In the genomic region with DNA sequence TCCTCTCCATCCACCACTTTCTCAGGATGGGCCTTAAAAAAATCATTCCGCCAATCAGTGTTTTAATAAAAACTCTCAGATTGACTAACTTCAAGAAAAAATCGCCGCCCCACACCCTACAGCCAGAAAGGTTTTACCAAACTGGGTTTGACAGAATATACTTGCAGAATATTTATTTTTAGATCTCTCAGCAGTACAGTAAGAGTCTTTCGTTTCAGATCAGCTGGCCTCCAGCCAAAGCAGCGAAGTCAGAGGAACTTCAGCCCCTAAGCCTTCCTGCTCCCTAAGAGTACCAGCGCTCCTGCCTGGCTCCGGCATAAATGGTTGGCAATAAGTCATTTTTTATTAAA, we compare ENCODE assay signal across 1 cellular context.
TF ChIP-seq lines count a peak whose summit lies in the region.

No MANE protein-coding gene starts in this region.

TF ChIP-seq in SK-N-SH, 30 proteins besides CTCF, POLR2A, EP300 and RAD21 (continued from another document):
- TF ChIP-seq REST (IDR thresholded peaks at IDR 0.05; ENCODE audit: low read depth, low read length) (no peak), TEAD4 (IDR thresholded peaks at IDR 0.05; ENCODE audit: borderline replicate concordance, insufficient read depth) (no peak), SIN3A (IDR thresholded peaks at IDR 0.05; ENCODE audit: borderline replicate concordance, low read depth, low read length) (no peak), MEF2A (IDR thresholded peaks at IDR 0.05; ENCODE audit: borderline replicate concordance, low read depth) (0 out of 2 replicates have a peak, but pooled peaks have one; percentile 12), RCOR1 (IDR thresholded peaks at IDR 0.05; ENCODE audit: low read length) (no peak), JUND (IDR thresholded peaks at IDR 0.05) (no peak), FOSL2 (IDR thresholded peaks at IDR 0.05; ENCODE audit: borderline replicate concordance, low read depth) (no peak), MXI1 (IDR thresholded peaks at IDR 0.05; ENCODE audit: low read depth, low read length) (no peak), TCF12 (IDR thresholded peaks at IDR 0.05) (no peak), EZH2phosphoT487 (IDR thresholded peaks at IDR 0.05; ENCODE audit: borderline replicate concordance, low read depth) (no peak), TAF1 (IDR thresholded peaks at IDR 0.05; ENCODE audit: borderline replicate concordance, low read depth, low read length) (no peak)
- TF ChIP-seq, protein P1, sequence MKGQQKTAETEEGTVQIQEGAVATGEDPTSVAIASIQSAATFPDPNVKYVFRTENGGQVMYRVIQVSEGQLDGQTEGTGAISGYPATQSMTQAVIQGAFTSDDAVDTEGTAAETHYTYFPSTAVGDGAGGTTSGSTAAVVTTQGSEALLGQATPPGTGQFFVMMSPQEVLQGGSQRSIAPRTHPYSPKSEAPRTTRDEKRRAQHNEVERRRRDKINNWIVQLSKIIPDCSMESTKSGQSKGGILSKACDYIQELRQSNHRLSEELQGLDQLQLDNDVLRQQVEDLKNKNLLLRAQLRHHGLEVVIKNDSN (IDR thresholded peaks at IDR 0.05; ENCODE audit: borderline replicate concordance, low read depth): no peak
